Comparison of ENCODE assay signal across 9 cellular contexts in genomic region chr7:99733448-99733847, GRCh38. TPM values are rescaled to one million over a fixed set of nuclear protein-coding genes. Genes with fewer than 3 reads are reported as not detected.
DNase-seq lines count a peak whose midpoint lies in the region; ATAC-seq and TF ChIP-seq lines count a peak whose summit lies in the region.
"Had no signal": no experiment of that assay in that cellular context is flagged by ENCODE, and none has a peak within 500 bp of the region (broad histone marks: within the 10 kb centered on the region; RNA-seq: fewer than 3 reads in every experiment).

No MANE protein-coding gene starts in this region.

- no peaks in the 10 kb centered on the region for H3K9me3 ChIP-seq in endodermal cell (ENCODE audit: control insufficient read depth, low read length)
- no peaks in the 10 kb centered on the region for H3K9me3 ChIP-seq in left lung
- no peaks in the 10 kb centered on the region for H3K9me3 ChIP-seq in upper lobe of left lung
- H3K9me3 ChIP-seq: adrenal gland had no signal

- no peak overlapping the region for H3K27ac Mint-ChIP-seq in activated naive CD4-positive, alpha-beta T cell treated with anti-CD3 and anti-CD28 coated beads, Interleukin-2, amount 50 U/mL, for 72 hours
- no peak overlapping the region for H3K27ac Mint-ChIP-seq in endodermal cell

- WGBS in endodermal cell (ENCODE audit: insufficient coverage in 1 of 2, insufficient read length in 1 of 2), 2 experiments = 93 to 94% methylated on average over 2 of the region's 2 CpGs
- 97 to 100% methylated on average over 2 of the region's 2 CpGs for WGBS in upper lobe of left lung, 2 donors

- H3K9ac ChIP-seq in endodermal cell (ENCODE audit: extremely low read depth, low read length, poor library complexity, severe bottlenecking) = no peak overlapping the region

- TF ChIP-seq CTCF in endodermal cell (conservative IDR thresholded peaks at IDR 0.05) = peak; percentile 71
- no peak for TF ChIP-seq CTCF in left lung (IDR thresholded peaks at IDR 0.05)
- TF ChIP-seq CTCF in upper lobe of left lung (IDR thresholded peaks at IDR 0.05) = peak in 1 of 6 experiments; percentile 7

- no peak for TF ChIP-seq EP300 in upper lobe of left lung (IDR thresholded peaks at IDR 0.05)

- H3K4me3 ChIP-seq in endodermal cell (ENCODE audit: low read length) (no peak overlapping the region), left lung (no peak overlapping the region), upper lobe of left lung (no peak overlapping the region)
- H3K4me3 ChIP-seq: adrenal gland had no signal

- no peak for ATAC-seq in activated naive CD4-positive, alpha-beta T cell treated with anti-CD3 and anti-CD28 coated beads, Interleukin-2, amount 50 U/mL, for 72 hours
- ATAC-seq in left lung (no peak), GM21576 (IDR thresholded peaks at IDR 0.05; ENCODE audit: unreplicated experiment) (no peak), upper lobe of left lung (ENCODE audit: low FRiP score in 2 of 2) (no peak)

- no peaks in the 10 kb centered on the region for H3K9me3 Mint-ChIP-seq in activated naive CD4-positive, alpha-beta T cell treated with anti-CD3 and anti-CD28 coated beads, Interleukin-2, amount 50 U/mL, for 72 hours
- no peaks in the 10 kb centered on the region for H3K9me3 Mint-ChIP-seq in endodermal cell

- no peak overlapping the region for H3K27ac ChIP-seq in endodermal cell (ENCODE audit: low read depth, low read length)
- no peak overlapping the region for H3K27ac ChIP-seq in left lung
- no peak overlapping the region for H3K27ac ChIP-seq in upper lobe of left lung
- H3K27ac ChIP-seq: adrenal gland had no signal

- intact Hi-C loops in left lung (cut with DNase I) = no loop called here

- H3K4me1 ChIP-seq in endodermal cell (ENCODE audit: control insufficient read depth, insufficient read depth, low read length) (no peaks in the 10 kb centered on the region), left lung (peaks cover 0 to 8% of the 10 kb centered on the region in 2 donors), upper lobe of left lung (peaks cover 0 to 18% (median 2%) of the 10 kb centered on the region in 4 donors)
- H3K4me1 ChIP-seq: adrenal gland had no signal

- H3K27me3 ChIP-seq in endodermal cell (ENCODE audit: control insufficient read depth, insufficient read depth, low read length, poor library complexity, severe bottlenecking) (no peaks in the 10 kb centered on the region), left lung (no peaks in the 10 kb centered on the region), upper lobe of left lung (no peaks in the 10 kb centered on the region)
- H3K27me3 ChIP-seq: adrenal gland had no signal

- H3K4me1 Mint-ChIP-seq in endodermal cell = no peaks in the 10 kb centered on the region

- H3K27me3 Mint-ChIP-seq in endodermal cell (ENCODE audit: insufficient read depth) = no peaks in the 10 kb centered on the region

- no peak overlapping the region for H3K4me3 Mint-ChIP-seq in endodermal cell

- H3K36me3 ChIP-seq in endodermal cell (ENCODE audit: control insufficient read depth, insufficient read depth, low read length) (no peaks in the 10 kb centered on the region), left lung (no peaks in the 10 kb centered on the region), upper lobe of left lung (no peaks in the 10 kb centered on the region)
- H3K36me3 ChIP-seq: adrenal gland had no signal

- H3K36me3 Mint-ChIP-seq in activated naive CD4-positive, alpha-beta T cell treated with anti-CD3 and anti-CD28 coated beads, Interleukin-2, amount 50 U/mL, for 72 hours = peaks cover 0 to 4% of the 10 kb centered on the region in 2 donors
- no peaks in the 10 kb centered on the region for H3K36me3 Mint-ChIP-seq in endodermal cell (ENCODE audit: low read depth)

- TF ChIP-seq POLR2A in upper lobe of left lung (IDR thresholded peaks at IDR 0.05) = no peak

- DNase-seq in activated naive CD4-positive, alpha-beta T cell treated with Interleukin-2 at 50 U/mL for 16 hours = peak; percentile 8
- no peak for DNase-seq in activated naive CD4-positive, alpha-beta T cell treated with anti-CD3 and anti-CD28 coated beads, Interleukin-2, amount 50 U/mL, for 72 hours (ENCODE audit: low spot score in 2 of 2)
- DNase-seq in Kasumi-1 (lab: John Stamatoyannopoulos, UW) (peak; percentile 3 to 6), endodermal cell (peak; percentile 71), left lung (no peak), upper lobe of left lung (no peak)
- DNase-seq in stimulated activated CD8-positive, alpha-beta memory T cell treated with anti-CD3 and anti-CD28 coated beads, Interleukin-7, amount 100 ng/mL, for 24 hours (ENCODE audit: low read depth) = peak; percentile 1
- DNase-seq: adrenal gland had no signal

RNA-seq across cellular contexts. Expression of gene CYP3A7, which starts 1.5 kb away (rescaled TPM):
- not detected for total RNA-seq in activated naive CD4-positive, alpha-beta T cell treated with anti-CD3 and anti-CD28 coated beads, Interleukin-2, amount 50 U/mL, for 72 hours
- total RNA-seq in endodermal cell = not detected
- polyA plus RNA-seq in endodermal cell (2013, experiment 1 of 2) = not detected
- polyA plus RNA-seq in endodermal cell (2013, experiment 2 of 2) = not detected
- under 1 TPM; 0.37 to 0.41 TPM for total RNA-seq in left lung
- total RNA-seq in upper lobe of left lung = 1 to 10 TPM in 4 of 6 donors, under 1 TPM in 1, not detected in 1; 0.69 to 1.7 (median 1.1) TPM

RNA-seq across cellular contexts. Expression of gene CYP3A4, which starts 50.5 kb away (rescaled TPM):
- under 1 TPM in 1 of 2 donors, not detected in 1; 0.14 TPM for total RNA-seq in activated naive CD4-positive, alpha-beta T cell treated with anti-CD3 and anti-CD28 coated beads, Interleukin-2, amount 50 U/mL, for 72 hours
- total RNA-seq in endodermal cell (under 1 TPM in 1 of 2 donors, not detected in 1; 0.11 TPM), left lung (not detected), upper lobe of left lung (1 to 10 TPM in 1 of 6 donors, under 1 TPM in 2, not detected in 3; 0.34 to 1.5 (median 0.46) TPM)
- not detected for polyA plus RNA-seq in endodermal cell (2013, experiment 1 of 2)
- polyA plus RNA-seq in endodermal cell (2013, experiment 2 of 2) = not detected

RNA-seq across cellular contexts. Expression of gene CYP3A5, which starts 53.7 kb away (rescaled TPM):
- total RNA-seq in activated naive CD4-positive, alpha-beta T cell treated with anti-CD3 and anti-CD28 coated beads, Interleukin-2, amount 50 U/mL, for 72 hours = under 1 TPM in 1 of 2 donors, not detected in 1; 0.41 TPM
- total RNA-seq in endodermal cell (under 1 TPM; 0.38 to 0.42 TPM), left lung (1 to 10 TPM; 5.7 to 6.0 TPM), upper lobe of left lung (10 to 100 TPM in 5 of 6 donors, 1 to 10 TPM in 1; 8.0 to 25.2 (median 14.2) TPM)
- 0.14 TPM for polyA plus RNA-seq in endodermal cell (2013, experiment 1 of 2)
- 0.12 TPM for polyA plus RNA-seq in endodermal cell (2013, experiment 2 of 2)

Comparison
In these comparisons a context has a peak if more than half of its experiments do, and no peak if none do; other contexts are left out.
1. DNase-seq: peak in activated naive CD4-positive, alpha-beta T cell treated with Interleukin-2 at 50 U/mL for 16 hours (single experiment), Kasumi-1 (2 of 2), endodermal cell (single experiment) and stimulated activated CD8-positive, alpha-beta memory T cell treated with anti-CD3 and anti-CD28 coated beads, Interleukin-7, amount 100 ng/mL, for 24 hours (single experiment); none in activated naive CD4-positive, alpha-beta T cell treated with anti-CD3 and anti-CD28 coated beads, Interleukin-2, amount 50 U/mL, for 72 hours (0 of 2), left lung (0 of 2) and upper lobe of left lung (0 of 2).
2. RNA of gene CYP3A5, which starts 53.7 kb away (total RNA-seq): 8.0 to 25.2 TPM in upper lobe of left lung and 5.7 to 6.0 TPM in left lung; 0.38 to 0.42 TPM in endodermal cell and 0.41 TPM in activated naive CD4-positive, alpha-beta T cell treated with anti-CD3 and anti-CD28 coated beads, Interleukin-2, amount 50 U/mL, for 72 hours; every median in the first group is over 4 times any median in the second.